ENCODE assay signal across 8 cellular contexts in genomic region chr2:65436825-65437221, GRCh38. TPM values are rescaled to one million over a fixed set of nuclear protein-coding genes. Genes with fewer than 3 reads are reported as not detected.
DNase-seq lines count a peak whose midpoint lies in the region; ATAC-seq and TF ChIP-seq lines count a peak whose summit lies in the region.

No MANE protein-coding gene starts in this region.

- no peak overlapping the region for H3K27ac ChIP-seq in DND-41 (ENCODE audit: low read length)

- DNase-seq in DND-41, result no peak
- peak; percentile 80 for DNase-seq in activated CD4-positive, alpha-beta memory T cell treated with anti-CD3 and anti-CD28 coated beads for 36 hours
- DNase-seq in fibroblast of the aortic adventitia (ENCODE audit: low read depth), result no peak
- DNase-seq in skeletal muscle cell (ENCODE audit: low read depth), result no peak
- no peak for DNase-seq in NCI-H2107 (lab: John Stamatoyannopoulos, UW)
- DNase-seq in COR-L47 (lab: John Stamatoyannopoulos, UW), result no peak

- H4K20me1 ChIP-seq in DND-41 (ENCODE audit: insufficient read depth, low read length), result no peaks in the 10 kb centered on the region

- CTCF ChIA-PET in activated CD4-positive, alpha-beta memory T cell treated with anti-CD3 and anti-CD28 coated beads for 36 hours (lab: Charles Lee), result interaction anchor here (0.6 to 2.4 kb wide), 8 partner anchors 10 to 161 kb away, joined by 3 to 7 read pairs (median 4); no protein-coding TSS in a partner anchor

- POLR2A ChIA-PET in activated CD4-positive, alpha-beta memory T cell treated with anti-CD3 and anti-CD28 coated beads for 36 hours (lab: Charles Lee), result interaction anchor here (0.6 to 3.3 kb wide), 7 partner anchors 56 to 372 kb away, joined by 3 to 12 read pairs (median 4); partner anchors contain the start of gene ACTR2

- no peaks in the 10 kb centered on the region for H3K9me3 ChIP-seq in DND-41 (ENCODE audit: insufficient read depth, low read length, severe bottlenecking)

- intact Hi-C loops in activated CD4-positive, alpha-beta memory T cell treated with anti-CD3 and anti-CD28 coated beads for 36 hours (cut with micrococcal nuclease), result loop anchor here (1.0 to 2.0 kb wide), 7 partner anchors 54 to 380 kb away; partner anchors contain the start of genes ACTR2 and CEP68

- H3K79me2 ChIP-seq in DND-41 (ENCODE audit: insufficient read depth, low read length), result peaks cover 16% of the 10 kb centered on the region

- peak overlapping the region; percentile 68 to 84; a peak in 3 of 4 replicates for H3K4me3 ChIP-seq in DND-41 (ENCODE audit: low read depth in 1 of 2, low read length in 2 of 2)
- H3K4me3 ChIP-seq in fibroblast of the aortic adventitia (ENCODE audit: low read depth, low read length), result peak overlapping the region; percentile 72
- peak overlapping the region; percentile 64 for H3K4me3 ChIP-seq in skeletal muscle cell (ENCODE audit: low read depth, low read length)

- ATAC-seq in DND-41 (ENCODE audit: insufficient read depth, low read depth), result no peak
- ATAC-seq in GM19463 (IDR thresholded peaks at IDR 0.05; ENCODE audit: unreplicated experiment), result peak; percentile 78
- ATAC-seq in HG03469 (IDR thresholded peaks at IDR 0.05; ENCODE audit: unreplicated experiment), result peak; percentile 64

- no peaks in the 10 kb centered on the region; the same call in 1 of the 2 replicates for H3K36me3 ChIP-seq in DND-41 (ENCODE audit: insufficient read depth, low read length)

- TF ChIP-seq CTCF in DND-41 (IDR thresholded peaks at IDR 0.05; ENCODE audit: borderline replicate concordance, extremely low read depth, low read length, poor library complexity, severe bottlenecking) (no peak), fibroblast of the aortic adventitia (IDR thresholded peaks at IDR 0.05; ENCODE audit: insufficient read depth, low read length) (no peak)

- peak overlapping the region; percentile 76 for H3K9ac ChIP-seq in DND-41 (ENCODE audit: low read depth, low read length)

- no peaks in the 10 kb centered on the region for H3K9me3 Mint-ChIP-seq in activated CD4-positive, alpha-beta memory T cell treated with anti-CD3 and anti-CD28 coated beads for 36 hours

- H3K4me1 Mint-ChIP-seq in activated CD4-positive, alpha-beta memory T cell treated with anti-CD3 and anti-CD28 coated beads for 36 hours (ENCODE audit: low read depth), result peaks cover 13% of the 10 kb centered on the region

- H3K4me1 ChIP-seq in DND-41 (ENCODE audit: insufficient read depth, low read length), result peaks cover 33% of the 10 kb centered on the region

- H3K27me3 Mint-ChIP-seq in activated CD4-positive, alpha-beta memory T cell treated with anti-CD3 and anti-CD28 coated beads for 36 hours, result peaks cover 38% of the 10 kb centered on the region

- peak overlapping the region; percentile 51 for H3K27ac Mint-ChIP-seq in activated CD4-positive, alpha-beta memory T cell treated with anti-CD3 and anti-CD28 coated beads for 36 hours

- no peaks in the 10 kb centered on the region for H3K36me3 Mint-ChIP-seq in activated CD4-positive, alpha-beta memory T cell treated with anti-CD3 and anti-CD28 coated beads for 36 hours

- peak overlapping the region; percentile 82 for H3K4me3 Mint-ChIP-seq in activated CD4-positive, alpha-beta memory T cell treated with anti-CD3 and anti-CD28 coated beads for 36 hours

- peak overlapping the region; percentile 92 for H3K4me2 ChIP-seq in DND-41 (ENCODE audit: insufficient read depth, low read length)

- peaks cover 14% of the 10 kb centered on the region for H3K27me3 ChIP-seq in DND-41 (ENCODE audit: insufficient read depth, low read length, poor library complexity)

- peak overlapping the region; percentile 97 for H2AFZ ChIP-seq in DND-41 (ENCODE audit: low read depth, low read length)

RNA-seq across cellular contexts. Expression of gene SPRED2, which starts 4.4 kb away (rescaled TPM):
- total RNA-seq in activated CD4-positive, alpha-beta memory T cell treated with anti-CD3 and anti-CD28 coated beads for 36 hours, result 1 to 10 TPM; 6.1 to 8.9 TPM
- 11.9 and 20.6 TPM in 2 replicates for total RNA-seq in fibroblast of the aortic adventitia (ENCODE audit: low replicate concordance)
